ENCODE assay signal across 9 cellular contexts in genomic region chr10:132942740-132943554, GRCh38. TPM values are rescaled to one million over a fixed set of nuclear protein-coding genes. Genes with fewer than 3 reads are reported as not detected.
DNase-seq lines count a peak whose midpoint lies in the region; FAIRE-seq and TF ChIP-seq lines count a peak whose summit lies in the region.
"Had no signal": no experiment of that assay in that cellular context is flagged by ENCODE, and none has a peak within 500 bp of the region (broad histone marks: within the 10 kb centered on the region; RNA-seq: fewer than 3 reads in every experiment).

No MANE protein-coding gene starts in this region.

- H3K4me1 Mint-ChIP-seq in neural crest cell, result peaks cover 5% of the 10 kb centered on the region

- POLR2A ChIA-PET in AG04450 (lab: Yijun Ruan, JAX), result interaction anchor here (0.6 to 0.7 kb wide), 2 partner anchors 24 to 602 kb away, joined by 3 read pairs; no protein-coding TSS in a partner anchor

- H3K4me1 ChIP-seq in NT2/D1 (ENCODE audit: insufficient read depth, insufficient read length), result peaks cover 8% of the 10 kb centered on the region
- H3K4me1 ChIP-seq in fibroblast of lung (ENCODE audit: control insufficient read depth, extremely low read depth, insufficient read depth, low read length), result no peaks in the 10 kb centered on the region

- H3K4me3 ChIP-seq in AG04450 (ENCODE audit: low read depth, low read length) (peak overlapping the region; percentile 59), NT2/D1 (ENCODE audit: insufficient read length, low read depth) (peak overlapping the region; percentile 35), fibroblast of lung (replicated peaks in 1 of 4; ENCODE audit: control extremely low read depth in 1 of 4, insufficient read depth in 1 of 4, low read depth in 3 of 4, low read length in 4 of 4) (peak overlapping the region; percentile 4 to 57 (median 40))

- H3K27ac Mint-ChIP-seq in neural crest cell (ENCODE audit: unreplicated experiment), result no peak overlapping the region

- TF ChIP-seq CTCF in AG04450 (IDR thresholded peaks at IDR 0.05; ENCODE audit: low read depth, low read length) (no peak), fibroblast of lung (conservative IDR thresholded peaks at IDR 0.05 in 1 of 2, IDR thresholded peaks at IDR 0.05 in 1 of 2; ENCODE audit: low read depth in 1 of 2, low read length in 2 of 2) (no peak), neural crest cell (conservative IDR thresholded peaks at IDR 0.05) (no peak)

- no peaks in the 10 kb centered on the region for H3K79me2 ChIP-seq in fibroblast of lung (ENCODE audit: control insufficient read depth, insufficient read depth, low read length)

- H3K9ac ChIP-seq in NT2/D1 (ENCODE audit: insufficient read length, low read depth) (peak overlapping the region; percentile 61), fibroblast of lung (ENCODE audit: insufficient read depth, low read length) (no peak overlapping the region)

- H3K27ac ChIP-seq in AG04450 (ENCODE audit: low read depth, low read length) (no peak overlapping the region), fibroblast of lung (ENCODE audit: insufficient read depth, low read length) (no peak overlapping the region)

- peaks cover 31% of the 10 kb centered on the region for H3K27me3 Mint-ChIP-seq in neural crest cell (ENCODE audit: low read depth)

- H3K36me3 ChIP-seq in NT2/D1 (ENCODE audit: insufficient read depth, insufficient read length, low read length) (no peaks in the 10 kb centered on the region), fibroblast of lung (ENCODE audit: control insufficient read depth, insufficient read depth, low read length) (no peaks in the 10 kb centered on the region)

- no peak for FAIRE-seq in GM19239 (lab: Jason Lieb, UNC)

- H3K9me3 ChIP-seq in AG04450 (ENCODE audit: control insufficient read depth, insufficient read depth, low read length) (no peaks in the 10 kb centered on the region), NT2/D1 (ENCODE audit: insufficient read depth, low read length) (no peaks in the 10 kb centered on the region), fibroblast of lung (ENCODE audit: control insufficient read depth, insufficient read depth, low read depth, low read length) (no peaks in the 10 kb centered on the region)

- H3K36me3 Mint-ChIP-seq in neural crest cell (ENCODE audit: low read depth), result no peaks in the 10 kb centered on the region

- CTCF ChIA-PET in AG04450 (lab: Charles Lee), result no interaction called here

- peak overlapping the region; percentile 78 for H3K4me3 Mint-ChIP-seq in neural crest cell

- H3K27me3 ChIP-seq in AG04450 (ENCODE audit: control insufficient read depth, insufficient read depth, low read length) (no peaks in the 10 kb centered on the region), NT2/D1 (ENCODE audit: insufficient read depth, insufficient read length) (peaks cover 4% of the 10 kb centered on the region), fibroblast of lung (ENCODE audit: control insufficient read depth, insufficient read depth, low read length) (peaks cover 3% of the 10 kb centered on the region)

- no peak for DNase-seq in AG04450 (ENCODE audit: low read depth, low spot score)
- DNase-seq in NT2/D1 (ENCODE audit: low read depth, low spot score), result no peak
- DNase-seq in fibroblast of lung (ENCODE audit: low read depth in 2 of 2), result peak; percentile 8 to 22
- DNase-seq in neural crest cell (ENCODE audit: low read depth, low spot score), result no peak
- no peak for DNase-seq in NAMALWA (ENCODE audit: low spot score)
- DNase-seq in EL, result no peak
- DNase-seq in inferior parietal cortex (ENCODE audit: extremely low spot score), result no peak
- no peak for DNase-seq in GM19239 (ENCODE audit: insufficient read length, low spot score)

- H4K20me1 ChIP-seq in fibroblast of lung (ENCODE audit: control insufficient read depth, extremely low read depth, insufficient read depth, low read length), result no peaks in the 10 kb centered on the region

- peak overlapping the region; percentile 66 for H3K4me2 ChIP-seq in fibroblast of lung (ENCODE audit: extremely low read depth, insufficient read depth, low read length)

- no peaks in the 10 kb centered on the region for H3K9me3 Mint-ChIP-seq in neural crest cell

- no peak overlapping the region for H2AFZ ChIP-seq in fibroblast of lung (ENCODE audit: low read length)

RNA-seq across cellular contexts. Expression of gene CFAP46, which starts 0.6 kb away (rescaled TPM):
- 1.7 and 2.7 TPM in 2 replicates for polyA plus RNA-seq in AG04450 (2011; rRNA removed)
- polyA minus RNA-seq in AG04450 (2011; rRNA and poly(A)+ RNA removed), result 0.83 and 1.6 TPM in 2 replicates
- 0.26 and 0.66 TPM in 2 replicates for total RNA-seq in fibroblast of lung
- 0.25 and 0.64 TPM in 2 replicates for polyA plus RNA-seq in fibroblast of lung
- 0.56 and 0.60 TPM in 2 replicates for polyA plus RNA-seq in fibroblast of lung (2012)
- polyA minus RNA-seq in fibroblast of lung (ENCODE audit: low replicate concordance), result 2.6 TPM in 1 of 2 replicates, not detected in the other
- total RNA-seq in neural crest cell, result 3.7 and 4.4 TPM in 2 replicates
- total RNA-seq: myocyte had no signal

Comparison
In these comparisons a context has a peak if more than half of its experiments do, and no peak if none do; other contexts are left out.
1. DNase-seq: peak in fibroblast of lung (2 of 2); none in AG04450 (single experiment), NT2/D1 (single experiment), neural crest cell (single experiment), NAMALWA (single experiment), EL (single experiment), inferior parietal cortex (single experiment) and GM19239 (single experiment).
2. Peak in every context shown above with its lines, with median percentiles within 50 percentile points of each other: H3K4me3 ChIP-seq.